8 cellular contexts compared by ENCODE assay signal in the genomic region with DNA sequence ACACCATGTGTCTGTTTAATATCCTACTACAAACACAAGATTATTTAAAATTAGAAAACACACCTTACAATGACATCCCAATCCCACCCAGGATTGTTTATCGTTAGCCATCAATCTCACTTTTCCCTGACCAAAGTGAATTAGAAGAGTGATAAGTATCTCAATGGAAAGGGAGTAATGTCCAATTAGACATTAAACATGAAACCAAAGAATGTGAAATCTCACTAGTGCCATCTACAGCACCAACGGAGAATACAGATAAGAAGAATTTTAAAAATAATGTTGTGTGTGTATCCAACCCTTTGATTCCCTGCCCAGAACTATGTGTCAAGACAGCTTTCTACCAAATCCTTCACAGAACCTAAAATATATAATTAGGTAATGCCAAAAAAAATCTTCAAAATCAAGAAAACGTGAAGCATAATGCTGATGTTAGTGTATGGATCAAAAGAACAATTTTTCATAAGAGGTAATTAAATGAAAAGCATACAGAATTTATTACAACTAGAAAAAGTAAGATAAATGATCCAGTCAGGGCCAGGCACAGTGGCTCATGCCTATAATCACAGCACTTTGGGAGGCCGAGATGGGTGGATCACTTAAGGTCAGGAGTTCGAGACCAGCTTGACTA.
DNase-seq lines count a peak whose midpoint lies in the region; ATAC-seq and TF ChIP-seq lines count a peak whose summit lies in the region.

No MANE protein-coding gene starts in this region.

- H3F3A ChIP-seq in MM.1S (ENCODE audit: insufficient read depth, low read length) = no peaks in the 10 kb centered on the region

- no peak overlapping the region for H3K4me2 ChIP-seq in MM.1S (ENCODE audit: low read depth, low read length)

- H3K36me3 ChIP-seq in MM.1S (replicated peaks; ENCODE audit: insufficient read depth, low read length) (no peaks in the 10 kb centered on the region), lower lobe of right lung (peaks cover 4% of the 10 kb centered on the region), vagina (peaks cover 0 to 5% of the 10 kb centered on the region in 2 donors)

- H3K9me3 ChIP-seq in MM.1S (replicated peaks; ENCODE audit: insufficient read depth, low read length) = no peaks in the 10 kb centered on the region
- no peaks in the 10 kb centered on the region for H3K9me3 ChIP-seq in lower lobe of right lung
- no peaks in the 10 kb centered on the region for H3K9me3 ChIP-seq in vagina

- DNase-seq in NCI-H2029 treated with DMSO at 0.1 percent for 48 hours (lab: John Stamatoyannopoulos, UW) (peak; percentile 18), NCI-H2029 (lab: John Stamatoyannopoulos, UW) (no peak), MM.1S (peak; percentile 34), astrocyte of the spinal cord (ENCODE audit: low read depth, low spot score) (peak; percentile 58), lower lobe of right lung (no peak), vagina (ENCODE audit: extremely low spot score in 2 of 2) (no peak)
- no peak for DNase-seq in activated naive CD4-positive, alpha-beta T cell treated with anti-CD3 and anti-CD28 coated beads, Interleukin-2, amount 50 U/mL, for 16 hours

- no peak for TF ChIP-seq POLR2A in vagina (IDR thresholded peaks at IDR 0.05)

- no peaks in the 10 kb centered on the region for H3K9me2 ChIP-seq in MM.1S (replicated peaks; ENCODE audit: insufficient read depth, low read length)

- ATAC-seq in lower lobe of right lung = no peak
- no peak for ATAC-seq in HG03039 (IDR thresholded peaks at IDR 0.05; ENCODE audit: unreplicated experiment)

- H3K79me2 ChIP-seq in MM.1S (ENCODE audit: low read length) = peaks cover 5% of the 10 kb centered on the region; the same call in 1 of the 2 replicates

- H3K4me1 ChIP-seq in MM.1S (ENCODE audit: low read length) (peaks cover 4% of the 10 kb centered on the region; the same call in 1 of the 2 replicates), lower lobe of right lung (no peaks in the 10 kb centered on the region), vagina (peaks cover 6% of the 10 kb centered on the region)

- no peak overlapping the region for H2AFZ ChIP-seq in MM.1S (ENCODE audit: low read length)

- intact Hi-C loops in lower lobe of right lung (cut with DNase I) (no loop called here), vagina (cut with DNase I) (no loop called here)

- H4K20me1 ChIP-seq in MM.1S (ENCODE audit: insufficient read depth, low read length) = no peaks in the 10 kb centered on the region

- no peak overlapping the region for H3K9ac ChIP-seq in MM.1S (ENCODE audit: low read length)

- H3K27me3 ChIP-seq in MM.1S (replicated peaks; ENCODE audit: insufficient read depth, low read length) (no peaks in the 10 kb centered on the region), lower lobe of right lung (ENCODE audit: low read depth) (no peaks in the 10 kb centered on the region), vagina (no peaks in the 10 kb centered on the region)

- H3K4me3 ChIP-seq in MM.1S (ENCODE audit: low read length) (no peak overlapping the region), astrocyte of the spinal cord (ENCODE audit: low read depth, low read length) (no peak overlapping the region), lower lobe of right lung (no peak overlapping the region), vagina (no peak overlapping the region)

- TF ChIP-seq CTCF in MM.1S (IDR thresholded peaks at IDR 0.05; ENCODE audit: low read length) (peak; percentile 64), astrocyte of the spinal cord (IDR thresholded peaks at IDR 0.05; ENCODE audit: low read depth, low read length) (peak; percentile 59), lower lobe of right lung (IDR thresholded peaks at IDR 0.05) (peak; percentile 45), vagina (IDR thresholded peaks at IDR 0.05) (peak in 1 of 3 experiments; percentile 24)

- in situ Hi-C loops in astrocyte of the spinal cord (cut with HindIII; ENCODE audit: low sequenced_read_pairs) = no loop called here

- H3K27ac ChIP-seq in MM.1S (ENCODE audit: low read length) (no peak overlapping the region), lower lobe of right lung (no peak overlapping the region), vagina (no peak overlapping the region)

Comparison
In these comparisons a context has a peak if more than half of its experiments do, and no peak if none do; other contexts are left out.
1. DNase-seq: peak in NCI-H2029 treated with DMSO at 0.1 percent for 48 hours (single experiment), MM.1S (single experiment) and astrocyte of the spinal cord (single experiment); none in NCI-H2029 (single experiment), lower lobe of right lung (single experiment), vagina (0 of 2) and activated naive CD4-positive, alpha-beta T cell treated with anti-CD3 and anti-CD28 coated beads, Interleukin-2, amount 50 U/mL, for 16 hours (single experiment).